ENCODE assay signal across 24 cellular contexts in genomic region chr7:151455690-151456089, GRCh38. TPM values are rescaled to one million over a fixed set of nuclear protein-coding genes. Genes with fewer than 3 reads are reported as not detected.
"Had no signal": no experiment of that assay in that cellular context is flagged by ENCODE, and none has a peak within 500 bp of the region (broad histone marks: within the 10 kb centered on the region; RNA-seq: fewer than 3 reads in every experiment).

No MANE protein-coding gene starts in this region.

- ATAC-seq: activated naive CD4-positive, alpha-beta T cell treated with anti-CD3 and anti-CD28 coated beads, Interleukin-2, amount 50 U/mL, for 72 hours; mucosa of descending colon; natural killer cell treated with Interleukin-12 subunit alpha and Interleukin-12 subunit beta and Interleukin-15 and Interleukin-18, amount 100 ng/mL, for 72 hours; sciatic nerve; stimulated activated naive B cell treated with anti-CD40 and anti-IgM and Interleukin-4, amounts not matched to agents 10 μg/mL and 1 μg/mL and 100 μg/mL, for 72 hours had no signal

- H3K36me3 Mint-ChIP-seq: natural killer cell treated with Interleukin-12 subunit alpha and Interleukin-12 subunit beta and Interleukin-15 and Interleukin-18, amount 100 ng/mL, for 72 hours had no signal

- H3K27ac Mint-ChIP-seq: activated T-helper 1 cell treated with anti-CD3 and anti-CD28 coated beads, Interleukin-12 subunit alpha, Interleukin-12 subunit beta, Interleukin-2, Interleukin-4 antibody, amounts not matched to agents 30 ng/mL and 10 ng/mL and 1 ng/mL, durations not matched to agents 14 hours and 24 hours and 36 hours; natural killer cell treated with Interleukin-12 subunit alpha and Interleukin-12 subunit beta and Interleukin-15 and Interleukin-18, amount 100 ng/mL, for 72 hours; progenitor cell of endocrine pancreas; stimulated activated naive B cell treated with anti-CD40 and anti-IgM and Interleukin-4, amounts not matched to agents 10 μg/mL and 1 μg/mL and 100 μg/mL, for 72 hours; T-helper 1 cell treated with Interleukin-12 subunit alpha and Interleukin-12 subunit beta and Interleukin-4 antibody, amounts not matched to agents 30 μg/mL and 1 μg/mL, for 36 hours had no signal

- DNase-seq: activated CD4-positive, alpha-beta T cell treated with anti-CD3 and anti-CD28 coated beads, Interleukin-2, amount 50 U/mL, for 1 hour; activated CD4-positive, CD25-positive, alpha-beta regulatory T cell treated with anti-CD3 and anti-CD28 coated beads, Interleukin-2, amount 50 U/mL, for 72 hours; dermis blood vessel endothelial cell; effector CD4-positive, alpha-beta T cell; left ventricle myocardium inferior; stimulated activated CD4-positive, alpha-beta T cell treated with anti-CD3 and anti-CD28 coated beads, Interleukin-4, amount 100 ng/mL, for 24 hours; stimulated activated naive B cell treated with anti-CD40 and anti-IgM and Interleukin-4, amounts not matched to agents 10 μg/mL and 1 μg/mL and 100 μg/mL, for 72 hours; stomach; SW 1271; T-helper 9 cell; tibial artery; WERI-Rb-1 had no signal

- H3K4me3 Mint-ChIP-seq: activated T-helper 1 cell treated with anti-CD3 and anti-CD28 coated beads, Interleukin-12 subunit alpha, Interleukin-12 subunit beta, Interleukin-2, Interleukin-4 antibody, amounts not matched to agents 30 ng/mL and 10 ng/mL and 1 ng/mL, durations not matched to agents 14 hours and 24 hours and 36 hours; central memory CD8-positive, alpha-beta T cell; natural killer cell treated with Interleukin-12 subunit alpha and Interleukin-12 subunit beta and Interleukin-15 and Interleukin-18, amount 100 ng/mL, for 72 hours; stimulated activated naive B cell treated with anti-CD40 and anti-IgM and Interleukin-4, amounts not matched to agents 10 μg/mL and 1 μg/mL and 100 μg/mL, for 72 hours; T-helper 1 cell treated with Interleukin-12 subunit alpha and Interleukin-12 subunit beta and Interleukin-4 antibody, amounts not matched to agents 30 μg/mL and 1 μg/mL, for 36 hours had no signal

- H3K9me3 Mint-ChIP-seq: activated T-helper 1 cell treated with anti-CD3 and anti-CD28 coated beads, Interleukin-12 subunit alpha, Interleukin-12 subunit beta, Interleukin-2, Interleukin-4 antibody, amounts not matched to agents 30 ng/mL and 10 ng/mL and 1 ng/mL, durations not matched to agents 14 hours and 24 hours and 36 hours; central memory CD8-positive, alpha-beta T cell; natural killer cell treated with Interleukin-12 subunit alpha and Interleukin-12 subunit beta and Interleukin-15 and Interleukin-18, amount 100 ng/mL, for 72 hours had no signal

RNA-seq across cellular contexts. Expression of gene CRYGN, which starts 15.7 kb away (rescaled TPM):
- total RNA-seq: activated T-helper 1 cell treated with anti-CD3 and anti-CD28 coated beads, Interleukin-12 subunit alpha, Interleukin-12 subunit beta, Interleukin-2, Interleukin-4 antibody, amounts not matched to agents 30 ng/mL and 10 ng/mL and 1 ng/mL, durations not matched to agents 14 hours and 24 hours and 36 hours; dermis blood vessel endothelial cell; lung microvascular endothelial cell; natural killer cell treated with Interleukin-12 subunit alpha and Interleukin-12 subunit beta and Interleukin-15 and Interleukin-18, amount 100 ng/mL, for 72 hours; renal cortical epithelial cell; stomach; suprapubic skin had no signal

RNA-seq across cellular contexts. Expression of gene WDR86, which starts 45.9 kb away (rescaled TPM):
- total RNA-seq: activated naive CD4-positive, alpha-beta T cell treated with anti-CD3 and anti-CD28 coated beads, Interleukin-2, amount 50 U/mL, for 72 hours; activated T-helper 1 cell treated with anti-CD3 and anti-CD28 coated beads, Interleukin-12 subunit alpha, Interleukin-12 subunit beta, Interleukin-2, Interleukin-4 antibody, amounts not matched to agents 30 ng/mL and 10 ng/mL and 1 ng/mL, durations not matched to agents 14 hours and 24 hours and 36 hours; dermis blood vessel endothelial cell; lung microvascular endothelial cell; myocyte; natural killer cell treated with Interleukin-12 subunit alpha and Interleukin-12 subunit beta and Interleukin-15 and Interleukin-18, amount 100 ng/mL, for 72 hours had no signal
